ENCODE assay signal across 10 cellular contexts in the genomic region with DNA sequence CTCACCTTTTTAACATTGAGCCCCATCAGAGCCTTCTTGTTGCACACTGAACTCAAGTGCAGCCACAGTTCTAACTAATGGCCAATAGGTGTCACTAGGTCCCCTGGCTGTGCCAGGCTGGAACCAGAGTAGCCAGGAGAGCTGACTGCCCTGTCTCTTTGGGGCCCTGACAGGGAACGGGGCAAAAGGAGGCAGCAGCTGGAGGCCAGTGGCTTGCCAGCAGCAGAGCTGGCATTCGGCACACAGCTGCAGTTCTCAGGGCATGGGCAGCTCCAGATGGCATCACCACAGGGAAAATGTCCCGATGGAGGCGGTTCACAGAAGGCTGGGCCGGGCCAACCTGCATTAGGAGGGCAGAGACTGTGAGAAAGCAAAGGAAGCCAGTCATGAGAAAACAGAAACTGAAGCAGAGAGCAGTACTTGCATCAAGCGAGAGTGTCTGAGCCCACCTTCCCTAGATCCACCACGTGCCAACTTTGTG.
DNase-seq lines count a peak whose midpoint lies in the region; ATAC-seq and TF ChIP-seq lines count a peak whose summit lies in the region.
"Had no signal": no experiment of that assay in that cellular context is flagged by ENCODE, and none has a peak within 500 bp of the region (broad histone marks: within the 10 kb centered on the region; RNA-seq: fewer than 3 reads in every experiment).

No MANE protein-coding gene starts in this region.

- peak; percentile 14 for DNase-seq in COR-L47 (lab: John Stamatoyannopoulos, UW)
- DNase-seq in foreskin keratinocyte = peak in 1 of 2 donors; percentile 25
- DNase-seq in stimulated activated naive CD8-positive, alpha-beta T cell treated with anti-CD3 and anti-CD28 coated beads, Interleukin-15, Interleukin-2, amounts not matched to agents 100 U/mL and 50 U/mL, for 24 hours = no peak
- DNase-seq in putamen (ENCODE audit: low spot score) = no peak
- DNase-seq: naive B cell had no signal

- H3K27me3 ChIP-seq in foreskin keratinocyte = no peaks in the 10 kb centered on the region

- H3K4me1 ChIP-seq in foreskin keratinocyte = no peaks in the 10 kb centered on the region

- ATAC-seq in GM19023 (IDR thresholded peaks at IDR 0.05; ENCODE audit: unreplicated experiment) (peak; percentile 75), HG03571 (IDR thresholded peaks at IDR 0.05; ENCODE audit: unreplicated experiment) (peak; percentile 84), SK-N-SH treated with all-trans-retinoic acid at 6 μM for 48 hours (peak; percentile 98), foreskin keratinocyte (peak; percentile 83), GM18907 (IDR thresholded peaks at IDR 0.05; ENCODE audit: unreplicated experiment) (no peak)
- peak; percentile 61 for ATAC-seq in stimulated activated naive CD8-positive, alpha-beta T cell treated with anti-CD3 and anti-CD28 coated beads, Interleukin-15, Interleukin-2, amounts not matched to agents 100 U/mL and 50 U/mL, for 24 hours

- H3K27ac ChIP-seq in foreskin keratinocyte = no peak overlapping the region
- H3K27ac ChIP-seq: SK-N-MC had no signal

- TF ChIP-seq CTCF in foreskin keratinocyte (conservative IDR thresholded peaks at IDR 0.05) = peak; percentile 65

TF ChIP-seq in SK-N-SH treated with all-trans-retinoic acid at 6 μM for 48 hours, 23 proteins besides CTCF, POLR2A, EP300 and RAD21:
- TF ChIP-seq ISL1 (CRISPR knock-in tag; IDR thresholded peaks at IDR 0.05) (no peak), TCF4 (CRISPR knock-in tag; IDR thresholded peaks at IDR 0.05; ENCODE audit: borderline replicate concordance) (no peak), ZNF8 (CRISPR knock-in tag; IDR thresholded peaks at IDR 0.05) (no peak), CSDC2 (CRISPR knock-in tag; IDR thresholded peaks at IDR 0.05) (no peak), ZNF70 (CRISPR knock-in tag; IDR thresholded peaks at IDR 0.05) (no peak), OSR1 (CRISPR knock-in tag; IDR thresholded peaks at IDR 0.05) (no peak), ZFP3 (CRISPR knock-in tag; IDR thresholded peaks at IDR 0.05) (no peak), BACH2 (CRISPR knock-in tag; IDR thresholded peaks at IDR 0.05; ENCODE audit: borderline replicate concordance) (no peak), ARNTL (CRISPR knock-in tag; IDR thresholded peaks at IDR 0.05; ENCODE audit: borderline replicate concordance, low read depth) (no peak), RARB (CRISPR knock-in tag; IDR thresholded peaks at IDR 0.05) (no peak)
- TF ChIP-seq, protein P1, sequence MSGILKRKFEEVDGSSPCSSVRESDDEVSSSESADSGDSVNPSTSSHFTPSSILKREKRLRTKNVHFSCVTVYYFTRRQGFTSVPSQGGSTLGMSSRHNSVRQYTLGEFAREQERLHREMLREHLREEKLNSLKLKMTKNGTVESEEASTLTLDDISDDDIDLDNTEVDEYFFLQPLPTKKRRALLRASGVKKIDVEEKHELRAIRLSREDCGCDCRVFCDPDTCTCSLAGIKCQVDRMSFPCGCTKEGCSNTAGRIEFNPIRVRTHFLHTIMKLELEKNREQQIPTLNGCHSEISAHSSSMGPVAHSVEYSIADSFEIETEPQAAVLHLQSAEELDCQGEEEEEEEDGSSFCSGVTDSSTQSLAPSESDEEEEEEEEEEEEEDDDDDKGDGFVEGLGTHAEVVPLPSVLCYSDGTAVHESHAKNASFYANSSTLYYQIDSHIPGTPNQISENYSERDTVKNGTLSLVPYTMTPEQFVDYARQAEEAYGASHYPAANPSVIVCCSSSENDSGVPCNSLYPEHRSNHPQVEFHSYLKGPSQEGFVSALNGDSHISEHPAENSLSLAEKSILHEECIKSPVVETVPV (CRISPR knock-in tag; IDR thresholded peaks at IDR 0.05) = no peak
- TF ChIP-seq, protein P2, sequence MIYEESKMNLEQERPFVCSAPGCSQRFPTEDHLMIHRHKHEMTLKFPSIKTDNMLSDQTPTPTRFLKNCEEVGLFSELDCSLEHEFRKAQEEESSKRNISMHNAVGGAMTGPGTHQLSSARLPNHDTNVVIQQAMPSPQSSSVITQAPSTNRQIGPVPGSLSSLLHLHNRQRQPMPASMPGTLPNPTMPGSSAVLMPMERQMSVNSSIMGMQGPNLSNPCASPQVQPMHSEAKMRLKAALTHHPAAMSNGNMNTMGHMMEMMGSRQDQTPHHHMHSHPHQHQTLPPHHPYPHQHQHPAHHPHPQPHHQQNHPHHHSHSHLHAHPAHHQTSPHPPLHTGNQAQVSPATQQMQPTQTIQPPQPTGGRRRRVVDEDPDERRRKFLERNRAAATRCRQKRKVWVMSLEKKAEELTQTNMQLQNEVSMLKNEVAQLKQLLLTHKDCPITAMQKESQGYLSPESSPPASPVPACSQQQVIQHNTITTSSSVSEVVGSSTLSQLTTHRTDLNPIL (CRISPR knock-in tag; IDR thresholded peaks at IDR 0.05; ENCODE audit: low read depth) = no peak
- TF ChIP-seq, protein P3, sequence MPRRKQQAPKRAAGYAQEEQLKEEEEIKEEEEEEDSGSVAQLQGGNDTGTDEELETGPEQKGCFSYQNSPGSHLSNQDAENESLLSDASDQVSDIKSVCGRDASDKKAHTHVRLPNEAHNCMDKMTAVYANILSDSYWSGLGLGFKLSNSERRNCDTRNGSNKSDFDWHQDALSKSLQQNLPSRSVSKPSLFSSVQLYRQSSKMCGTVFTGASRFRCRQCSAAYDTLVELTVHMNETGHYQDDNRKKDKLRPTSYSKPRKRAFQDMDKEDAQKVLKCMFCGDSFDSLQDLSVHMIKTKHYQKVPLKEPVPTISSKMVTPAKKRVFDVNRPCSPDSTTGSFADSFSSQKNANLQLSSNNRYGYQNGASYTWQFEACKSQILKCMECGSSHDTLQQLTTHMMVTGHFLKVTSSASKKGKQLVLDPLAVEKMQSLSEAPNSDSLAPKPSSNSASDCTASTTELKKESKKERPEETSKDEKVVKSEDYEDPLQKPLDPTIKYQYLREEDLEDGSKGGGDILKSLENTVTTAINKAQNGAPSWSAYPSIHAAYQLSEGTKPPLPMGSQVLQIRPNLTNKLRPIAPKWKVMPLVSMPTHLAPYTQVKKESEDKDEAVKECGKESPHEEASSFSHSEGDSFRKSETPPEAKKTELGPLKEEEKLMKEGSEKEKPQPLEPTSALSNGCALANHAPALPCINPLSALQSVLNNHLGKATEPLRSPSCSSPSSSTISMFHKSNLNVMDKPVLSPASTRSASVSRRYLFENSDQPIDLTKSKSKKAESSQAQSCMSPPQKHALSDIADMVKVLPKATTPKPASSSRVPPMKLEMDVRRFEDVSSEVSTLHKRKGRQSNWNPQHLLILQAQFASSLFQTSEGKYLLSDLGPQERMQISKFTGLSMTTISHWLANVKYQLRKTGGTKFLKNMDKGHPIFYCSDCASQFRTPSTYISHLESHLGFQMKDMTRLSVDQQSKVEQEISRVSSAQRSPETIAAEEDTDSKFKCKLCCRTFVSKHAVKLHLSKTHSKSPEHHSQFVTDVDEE (CRISPR knock-in tag; IDR thresholded peaks at IDR 0.05) = no peak
- TF ChIP-seq, protein P4, sequence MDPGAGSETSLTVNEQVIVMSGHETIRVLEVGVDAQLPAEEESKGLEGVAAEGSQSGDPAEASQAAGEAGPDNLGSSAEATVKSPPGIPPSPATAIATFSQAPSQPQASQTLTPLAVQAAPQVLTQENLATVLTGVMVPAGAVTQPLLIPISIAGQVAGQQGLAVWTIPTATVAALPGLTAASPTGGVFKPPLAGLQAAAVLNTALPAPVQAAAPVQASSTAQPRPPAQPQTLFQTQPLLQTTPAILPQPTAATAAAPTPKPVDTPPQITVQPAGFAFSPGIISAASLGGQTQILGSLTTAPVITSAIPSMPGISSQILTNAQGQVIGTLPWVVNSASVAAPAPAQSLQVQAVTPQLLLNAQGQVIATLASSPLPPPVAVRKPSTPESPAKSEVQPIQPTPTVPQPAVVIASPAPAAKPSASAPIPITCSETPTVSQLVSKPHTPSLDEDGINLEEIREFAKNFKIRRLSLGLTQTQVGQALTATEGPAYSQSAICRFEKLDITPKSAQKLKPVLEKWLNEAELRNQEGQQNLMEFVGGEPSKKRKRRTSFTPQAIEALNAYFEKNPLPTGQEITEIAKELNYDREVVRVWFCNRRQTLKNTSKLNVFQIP (CRISPR knock-in tag; IDR thresholded peaks at IDR 0.05; ENCODE audit: borderline replicate concordance, low read depth) = no peak
- TF ChIP-seq, protein P5, sequence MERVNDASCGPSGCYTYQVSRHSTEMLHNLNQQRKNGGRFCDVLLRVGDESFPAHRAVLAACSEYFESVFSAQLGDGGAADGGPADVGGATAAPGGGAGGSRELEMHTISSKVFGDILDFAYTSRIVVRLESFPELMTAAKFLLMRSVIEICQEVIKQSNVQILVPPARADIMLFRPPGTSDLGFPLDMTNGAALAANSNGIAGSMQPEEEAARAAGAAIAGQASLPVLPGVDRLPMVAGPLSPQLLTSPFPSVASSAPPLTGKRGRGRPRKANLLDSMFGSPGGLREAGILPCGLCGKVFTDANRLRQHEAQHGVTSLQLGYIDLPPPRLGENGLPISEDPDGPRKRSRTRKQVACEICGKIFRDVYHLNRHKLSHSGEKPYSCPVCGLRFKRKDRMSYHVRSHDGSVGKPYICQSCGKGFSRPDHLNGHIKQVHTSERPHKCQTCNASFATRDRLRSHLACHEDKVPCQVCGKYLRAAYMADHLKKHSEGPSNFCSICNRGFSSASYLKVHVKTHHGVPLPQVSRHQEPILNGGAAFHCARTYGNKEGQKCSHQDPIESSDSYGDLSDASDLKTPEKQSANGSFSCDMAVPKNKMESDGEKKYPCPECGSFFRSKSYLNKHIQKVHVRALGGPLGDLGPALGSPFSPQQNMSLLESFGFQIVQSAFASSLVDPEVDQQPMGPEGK (CRISPR knock-in tag; IDR thresholded peaks at IDR 0.05; ENCODE audit: borderline replicate concordance) = no peak
TF ChIP-seq in SK-N-SH treated with all-trans-retinoic acid at 6 μM for 48 hours: peak in this region for 0.
